ENCODE assay signal across 10 cellular contexts in genomic region chr7:40299097-40299496, GRCh38.
A peak's percentile ranks its signal among the peaks of the same experiment; 100 is the strongest.
DNase-seq lines count a peak whose midpoint lies in the region; ATAC-seq, FAIRE-seq and TF ChIP-seq lines count a peak whose summit lies in the region.
"Had no signal": no experiment of that assay in that cellular context is flagged by ENCODE, and none has a peak within 500 bp of the region (broad histone marks: within the 10 kb centered on the region; RNA-seq: fewer than 3 reads in every experiment).

No MANE protein-coding gene starts in this region.

- no peaks in the 10 kb centered on the region for H3K4me1 ChIP-seq in body of pancreas
- H3K4me1 ChIP-seq: parathyroid adenoma had no signal

- WGBS in body of pancreas, 2 donors, result 69 to 75% methylated on average over 4 of the region's 4 CpGs

- H3K4me3 ChIP-seq in MG63, result no peak overlapping the region
- H3K4me3 ChIP-seq in epithelial cell of proximal tubule (ENCODE audit: low read depth, low read length), result no peak overlapping the region
- H3K4me3 ChIP-seq in body of pancreas, result no peak overlapping the region

- ATAC-seq in body of pancreas, result no peak

- TF ChIP-seq POLR2A in body of pancreas (IDR thresholded peaks at IDR 0.05), result no peak

- intact Hi-C loops in body of pancreas (cut with DNase I), result loop anchor here (10.0 kb wide), 1 partner anchor 64 kb away; no protein-coding TSS in a partner anchor

- no peaks in the 10 kb centered on the region for H3K27me3 ChIP-seq in MG63
- H3K27me3 ChIP-seq in body of pancreas, result no peaks in the 10 kb centered on the region

- TF ChIP-seq CTCF in epithelial cell of proximal tubule (conservative IDR thresholded peaks at IDR 0.05; ENCODE audit: low read depth, low read length) (no peak), body of pancreas (IDR thresholded peaks at IDR 0.05) (no peak)

- H3K36me3 ChIP-seq in MG63, result no peaks in the 10 kb centered on the region
- H3K36me3 ChIP-seq in body of pancreas (replicated peaks in 1 of 2; ENCODE audit: insufficient read depth in 1 of 2, low read depth in 2 of 2), result no peaks in the 10 kb centered on the region

- no peaks in the 10 kb centered on the region for H3K9me3 ChIP-seq in MG63
- no peaks in the 10 kb centered on the region for H3K9me3 ChIP-seq in body of pancreas

- FAIRE-seq in urothelium cell line (lab: Jason Lieb, UNC), result peak; percentile 93

- DNase-seq in stimulated activated CD4-positive, alpha-beta T cell treated with anti-CD3 and anti-CD28 coated beads, Interleukin-1b, Interleukin-23, amount 100 ng/mL, for 48 hours, result peak; percentile 1
- DNase-seq in stimulated activated CD4-positive, alpha-beta T cell treated with anti-CD3 and anti-CD28 coated beads, Interleukin-4, amount 100 ng/mL, for 1 hour, result no peak
- DNase-seq in MG63 (peak; percentile 4), epithelial cell of proximal tubule (ENCODE audit: low read depth) (peak; percentile 99), urothelium cell line (ENCODE audit: low spot score) (peak; percentile 76), T1000 (lab: John Stamatoyannopoulos, UW) (no peak), body of pancreas (no peak)
- no peak for DNase-seq in NK-92 treated with Interleukin-12 subunit alpha and Interleukin-12 subunit beta, amount 100 ng/mL, for 24 hours (lab: John Stamatoyannopoulos, UW)
- DNase-seq: NCI-H1694 treated with DMSO at 0.1 percent for 48 hours had no signal

- no peak overlapping the region for H3K27ac ChIP-seq in body of pancreas
- H3K27ac ChIP-seq: parathyroid adenoma had no signal

Comparison
In these comparisons a context has a peak if more than half of its experiments do, and no peak if none do; other contexts are left out.
1. DNase-seq: peak in stimulated activated CD4-positive, alpha-beta T cell treated with anti-CD3 and anti-CD28 coated beads, Interleukin-1b, Interleukin-23, amount 100 ng/mL, for 48 hours (single experiment), MG63 (single experiment), epithelial cell of proximal tubule (single experiment) and urothelium cell line (single experiment); none in stimulated activated CD4-positive, alpha-beta T cell treated with anti-CD3 and anti-CD28 coated beads, Interleukin-4, amount 100 ng/mL, for 1 hour (single experiment), T1000 (single experiment), body of pancreas (0 of 4) and NK-92 treated with Interleukin-12 subunit alpha and Interleukin-12 subunit beta, amount 100 ng/mL, for 24 hours (single experiment).